ENCODE assay signal across 10 cellular contexts in genomic region chr4:107974523-107974922, GRCh38.
"Had no signal": no experiment of that assay in that cellular context is flagged by ENCODE, and none has a peak within 500 bp of the region (broad histone marks: within the 10 kb centered on the region; RNA-seq: fewer than 3 reads in every experiment).

No MANE protein-coding gene starts in this region.

- H3K4me3 ChIP-seq: GM23248, HAP-1, K562 had no signal

- H3K4me3 Mint-ChIP-seq: HFFc6 had no signal

- H2AFZ ChIP-seq: GM23248 had no signal

- H3K9me3 Mint-ChIP-seq: HFFc6 had no signal

- H3K9ac ChIP-seq: GM23248 had no signal

- H3K27ac ChIP-seq: GM23248, HL-60 had no signal

- H3K9me3 ChIP-seq: HAP-1 had no signal

- DNase-seq: GM23248, GOT3, H7, HFFc6, IMR-90, KG1 had no signal

- H3K36me3 ChIP-seq: HAP-1 had no signal

- H3K27ac Mint-ChIP-seq: HFFc6 had no signal

- ATAC-seq: HCT116, K562 had no signal
